8 cellular contexts compared by ENCODE assay signal in genomic region chr1:179121159-179121938, GRCh38. TPM values are rescaled to one million over a fixed set of nuclear protein-coding genes. Genes with fewer than 3 reads are reported as not detected.
DNase-seq lines count a peak whose midpoint lies in the region; ATAC-seq and TF ChIP-seq lines count a peak whose summit lies in the region.

No MANE protein-coding gene starts in this region.

- no peak overlapping the region for H3K9ac ChIP-seq in NT2/D1 (ENCODE audit: insufficient read length, low read depth)

- in situ Hi-C loops in astrocyte of the spinal cord (cut with HindIII; ENCODE audit: low sequenced_read_pairs): no loop called here

- H3K36me3 ChIP-seq in NT2/D1 (ENCODE audit: insufficient read depth, insufficient read length, low read length): peaks cover 66% of the 10 kb centered on the region
- H3K36me3 ChIP-seq in kidney epithelial cell (ENCODE audit: control insufficient read depth, insufficient read depth, low read length): peaks cover 2% of the 10 kb centered on the region

- no peaks in the 10 kb centered on the region for H3K4me1 ChIP-seq in NT2/D1 (ENCODE audit: insufficient read depth, insufficient read length)

- peak; percentile 56 for TF ChIP-seq CTCF in astrocyte of the spinal cord (IDR thresholded peaks at IDR 0.05; ENCODE audit: low read depth, low read length)
- TF ChIP-seq CTCF in kidney epithelial cell (IDR thresholded peaks at IDR 0.05; ENCODE audit: insufficient read depth, low read length, poor library complexity, severe bottlenecking): peak; percentile 58

- peak; percentile 49 for DNase-seq in activated CD8-positive, alpha-beta memory T cell treated with anti-CD3 and anti-CD28 coated beads, Interleukin-2, amount 50 U/mL, for 4 hours
- DNase-seq in activated CD8-positive, alpha-beta memory T cell treated with anti-CD3 and anti-CD28 coated beads, Interleukin-2, amount 50 U/mL, for 48 hours: no peak
- DNase-seq in NT2/D1 (ENCODE audit: low read depth, low spot score): peak; percentile 16
- peak; percentile 69 for DNase-seq in astrocyte of the spinal cord (ENCODE audit: low read depth, low spot score)
- DNase-seq in kidney epithelial cell (ENCODE audit: low read depth): no peak
- DNase-seq in stimulated activated CD8-positive, alpha-beta memory T cell treated with anti-CD3 and anti-CD28 coated beads, Interleukin-12 subunit alpha, Interleukin-12 subunit beta, amount 100 ng/mL, for 1 hour (ENCODE audit: low read depth): peak; percentile 15
- DNase-seq in ecto neural progenitor cell (ENCODE audit: low spot score): no peak

- no peaks in the 10 kb centered on the region for H3K9me3 ChIP-seq in NT2/D1 (ENCODE audit: insufficient read depth, low read length)

- no peak for ATAC-seq in HG03135 (IDR thresholded peaks at IDR 0.05; ENCODE audit: unreplicated experiment)

- H3K4me3 ChIP-seq in NT2/D1 (ENCODE audit: insufficient read length, low read depth) (no peak overlapping the region), astrocyte of the spinal cord (ENCODE audit: low read depth, low read length) (no peak overlapping the region), kidney epithelial cell (ENCODE audit: low read depth, low read length) (no peak overlapping the region)

- no peaks in the 10 kb centered on the region for H3K27me3 ChIP-seq in NT2/D1 (ENCODE audit: insufficient read depth, insufficient read length)
- H3K27me3 ChIP-seq in kidney epithelial cell (ENCODE audit: control insufficient read depth, insufficient read depth, low read length): no peaks in the 10 kb centered on the region

RNA-seq across cellular contexts. Expression of gene TOR3A, which starts 39.5 kb away (rescaled TPM):
- total RNA-seq in kidney epithelial cell: 53.6 and 57.5 TPM in 2 replicates

Comparison
In these comparisons a context has a peak if more than half of its experiments do, and no peak if none do; other contexts are left out.
1. DNase-seq: peak in activated CD8-positive, alpha-beta memory T cell treated with anti-CD3 and anti-CD28 coated beads, Interleukin-2, amount 50 U/mL, for 4 hours (single experiment), NT2/D1 (single experiment), astrocyte of the spinal cord (single experiment) and stimulated activated CD8-positive, alpha-beta memory T cell treated with anti-CD3 and anti-CD28 coated beads, Interleukin-12 subunit alpha, Interleukin-12 subunit beta, amount 100 ng/mL, for 1 hour (single experiment); none in activated CD8-positive, alpha-beta memory T cell treated with anti-CD3 and anti-CD28 coated beads, Interleukin-2, amount 50 U/mL, for 48 hours (single experiment), kidney epithelial cell (single experiment) and ecto neural progenitor cell (single experiment).